11 cellular contexts compared by ENCODE assay signal in genomic region chr1:177556163-177556562, GRCh38.
"Had no signal": no experiment of that assay in that cellular context is flagged by ENCODE, and none has a peak within 500 bp of the region (broad histone marks: within the 10 kb centered on the region; RNA-seq: fewer than 3 reads in every experiment).

No MANE protein-coding gene starts in this region.

- H3K9ac ChIP-seq: GM23248 had no signal

- ATAC-seq: GM23338, HCT116 had no signal

- FAIRE-seq: H1, H54 had no signal

- H3K4me1 ChIP-seq: HAP-1 had no signal

- H3K9me3 ChIP-seq: HAP-1 had no signal

- H3K4me3 ChIP-seq: GM23248, GM23338, HAP-1 had no signal

- H3K36me3 ChIP-seq: HAP-1 had no signal

- H3K4me2 ChIP-seq: GM23338 had no signal

- H2AFZ ChIP-seq: GM23248, GM23338 had no signal

- H3K27ac ChIP-seq: GM23248 had no signal

- DNase-seq: GM23248, GOT3, H7, H9, HCEC 1CT, HFFc6 had no signal
